In genomic region chr3:167287308-167287707, GRCh38 we compare ENCODE assay signal across 26 cellular contexts.
"Had no signal": no experiment of that assay in that cellular context is flagged by ENCODE, and none has a peak within 500 bp of the region (broad histone marks: within the 10 kb centered on the region; RNA-seq: fewer than 3 reads in every experiment).

No MANE protein-coding gene starts in this region.

- H3K9me3 ChIP-seq: ovary, prostate gland, thoracic aorta, thyroid gland, tibial nerve, upper lobe of left lung, vagina had no signal

- H3K27me3 Mint-ChIP-seq: naive thymus-derived CD4-positive, alpha-beta T cell; stimulated activated naive B cell treated with anti-CD40 and anti-IgM and Interleukin-4, amounts not matched to agents 10 μg/mL and 1 μg/mL and 100 μg/mL, for 72 hours; stimulated activated naive CD8-positive, alpha-beta T cell treated with anti-CD3 and anti-CD28 coated beads, Interleukin-15, Interleukin-2, amounts not matched to agents 100 ng/mL and 50 ng/mL, for 24 hours had no signal

- H3K27ac Mint-ChIP-seq: naive thymus-derived CD4-positive, alpha-beta T cell; natural killer cell; nephron; neural progenitor cell; stimulated activated effector memory CD8-positive, alpha-beta T cell treated with anti-CD3 and anti-CD28 coated beads, Interleukin-12 subunit alpha, Interleukin-12 subunit beta, amount 100 ng/mL, for 72 hours; stimulated activated naive B cell treated with anti-CD40 and anti-IgM and Interleukin-4, amounts not matched to agents 10 μg/mL and 1 μg/mL and 100 μg/mL, for 72 hours; stimulated activated naive CD8-positive, alpha-beta T cell treated with anti-CD3 and anti-CD28 coated beads, Interleukin-15, Interleukin-2, amounts not matched to agents 100 ng/mL and 50 ng/mL, for 24 hours had no signal

- H3K4me3 ChIP-seq: neural progenitor cell, ovary, prostate gland, skin epidermis, stomach, thoracic aorta, thyroid gland, tibial nerve, upper lobe of left lung, vagina had no signal

- H3K36me3 ChIP-seq: neural progenitor cell, ovary, prostate gland, stomach, thoracic aorta, thyroid gland, tibial nerve, upper lobe of left lung, vagina had no signal

- FAIRE-seq: urothelium cell line had no signal

- H3K27me3 ChIP-seq: neural progenitor cell, ovary, stomach, thyroid gland, tibial nerve, upper lobe of left lung, vagina had no signal

- ATAC-seq: naive thymus-derived CD4-positive, alpha-beta T cell; natural killer cell; right cardiac atrium; sciatic nerve; stimulated activated effector memory CD8-positive, alpha-beta T cell treated with anti-CD3 and anti-CD28 coated beads, Interleukin-12 subunit alpha, Interleukin-12 subunit beta, amount 100 ng/mL, for 72 hours; stimulated activated naive B cell treated with anti-CD40 and anti-IgM and Interleukin-4, amounts not matched to agents 10 μg/mL and 1 μg/mL and 100 μg/mL, for 72 hours had no signal

- H3K36me3 Mint-ChIP-seq: naive thymus-derived CD4-positive, alpha-beta T cell; natural killer cell; neural progenitor cell; stimulated activated effector memory CD8-positive, alpha-beta T cell treated with anti-CD3 and anti-CD28 coated beads, Interleukin-12 subunit alpha, Interleukin-12 subunit beta, amount 100 ng/mL, for 72 hours; stimulated activated naive B cell treated with anti-CD40 and anti-IgM and Interleukin-4, amounts not matched to agents 10 μg/mL and 1 μg/mL and 100 μg/mL, for 72 hours had no signal

- H3K9ac ChIP-seq: neural progenitor cell had no signal

- H3K4me2 ChIP-seq: neural progenitor cell had no signal

- H3K4me1 ChIP-seq: neural progenitor cell, prostate gland, stomach, thyroid gland, tibial nerve, upper lobe of left lung, vagina had no signal

- H3K27ac ChIP-seq: neural progenitor cell, ovary, prostate gland, skin epidermis, stomach, thoracic aorta, thyroid gland, tibial nerve, upper lobe of left lung, vagina had no signal

- DNase-seq: naive thymus-derived CD4-positive, alpha-beta T cell; natural killer cell; occipital lobe; ovary; right cardiac atrium; stimulated activated CD4-positive, alpha-beta T cell treated with anti-CD3 and anti-CD28 coated beads, Interleukin-15, amount 100 ng/mL, for 24 hours; stimulated activated CD4-positive, alpha-beta T cell treated with anti-CD3 and anti-CD28 coated beads, Interleukin-2, amount 100 ng/mL, for 24 hours; stimulated activated CD4-positive, alpha-beta T cell treated with anti-CD3 and anti-CD28 coated beads, Interleukin-2, amount 100 ng/mL, for 48 hours; stimulated activated CD4-positive, alpha-beta T cell treated with anti-CD3 and anti-CD28 coated beads, Interleukin-4, amount 100 ng/mL, for 24 hours; stimulated activated naive B cell treated with anti-CD40 and anti-IgM and Interleukin-4, amounts not matched to agents 10 μg/mL and 1 μg/mL and 100 μg/mL, for 72 hours; stimulated activated naive CD4-positive, alpha-beta T cell treated with Interleukin-2 at 50 U/mL for 16 hours; stomach; thyroid gland; trophoblast cell; upper lobe of left lung had no signal

- H2AFZ ChIP-seq: neural progenitor cell had no signal

- H3K4me1 Mint-ChIP-seq: naive thymus-derived CD4-positive, alpha-beta T cell; natural killer cell; nephron; neural progenitor cell; stimulated activated effector memory CD8-positive, alpha-beta T cell treated with anti-CD3 and anti-CD28 coated beads, Interleukin-12 subunit alpha, Interleukin-12 subunit beta, amount 100 ng/mL, for 72 hours; stimulated activated naive B cell treated with anti-CD40 and anti-IgM and Interleukin-4, amounts not matched to agents 10 μg/mL and 1 μg/mL and 100 μg/mL, for 72 hours had no signal

- H3K4me3 Mint-ChIP-seq: naive thymus-derived CD4-positive, alpha-beta T cell; natural killer cell; nephron; neural progenitor cell; stimulated activated effector memory CD8-positive, alpha-beta T cell treated with anti-CD3 and anti-CD28 coated beads, Interleukin-12 subunit alpha, Interleukin-12 subunit beta, amount 100 ng/mL, for 72 hours; stimulated activated naive B cell treated with anti-CD40 and anti-IgM and Interleukin-4, amounts not matched to agents 10 μg/mL and 1 μg/mL and 100 μg/mL, for 72 hours; stimulated activated naive CD8-positive, alpha-beta T cell treated with anti-CD3 and anti-CD28 coated beads, Interleukin-15, Interleukin-2, amounts not matched to agents 100 ng/mL and 50 ng/mL, for 24 hours had no signal
